8 cellular contexts compared by ENCODE assay signal in the genomic region with DNA sequence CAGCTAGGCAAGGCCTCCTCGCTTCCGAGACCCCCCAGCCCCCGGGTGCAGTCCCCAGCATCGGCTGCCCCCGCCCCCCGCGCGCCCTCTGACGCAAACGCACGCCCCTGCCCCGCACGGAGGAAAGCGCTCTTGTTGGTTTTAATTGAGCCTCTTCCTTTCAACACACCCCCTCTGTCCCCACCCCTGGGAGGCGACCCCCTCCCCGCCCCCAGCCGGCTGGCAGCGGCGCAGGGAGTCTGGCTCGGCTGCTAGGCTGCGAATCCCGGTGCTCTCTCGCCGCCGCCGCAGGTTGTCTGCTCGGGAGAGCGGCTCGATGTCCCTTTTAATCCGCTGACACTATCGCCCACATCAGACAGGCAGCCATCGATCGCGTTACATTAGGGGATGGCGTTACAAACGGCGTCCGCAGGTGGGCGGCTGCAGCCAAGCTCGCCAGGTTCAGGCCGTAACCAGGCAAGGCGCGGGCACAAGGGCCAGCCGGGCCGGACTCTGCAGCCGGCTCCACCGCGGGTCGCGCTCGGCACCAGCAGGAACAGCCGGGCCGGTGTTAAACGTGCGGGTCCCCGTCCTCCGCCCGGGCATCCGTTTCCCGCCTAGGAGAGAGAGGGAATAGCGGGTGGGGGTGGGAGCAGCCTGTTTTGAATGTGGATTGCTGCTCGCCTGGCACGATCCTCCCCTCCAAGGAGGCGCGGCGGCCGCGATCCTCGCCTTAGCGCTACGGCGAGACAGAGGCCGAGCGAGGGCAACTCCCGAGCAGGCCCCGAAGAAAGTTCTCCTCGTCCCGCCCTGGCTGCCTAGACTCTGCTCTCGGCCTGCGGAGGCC. TPM values are rescaled to one million over a fixed set of nuclear protein-coding genes. Genes with fewer than 3 reads are reported as not detected.
A peak's percentile ranks its signal among the peaks of the same experiment; 100 is the strongest.
DNase-seq lines count a peak whose midpoint lies in the region; ATAC-seq and TF ChIP-seq lines count a peak whose summit lies in the region.

No MANE protein-coding gene starts in this region.

- H3K36me3 ChIP-seq in MG63 (no peaks in the 10 kb centered on the region; the same call in 1 of the 2 replicates), suprapubic skin (no peaks in the 10 kb centered on the region)

- H3K9me3 Mint-ChIP-seq in MCF 10A (ENCODE audit: unreplicated experiment) = no peaks in the 10 kb centered on the region

- no peak overlapping the region for H3K4me3 Mint-ChIP-seq in MCF 10A (ENCODE audit: unreplicated experiment)

- H3K4me3 ChIP-seq in MG63 (peak overlapping the region; percentile 70), suprapubic skin (peak overlapping the region; percentile 60)

- no peak for TF ChIP-seq EP300 in suprapubic skin (IDR thresholded peaks at IDR 0.05)

- H3K36me3 Mint-ChIP-seq in MCF 10A (ENCODE audit: insufficient read depth, unreplicated experiment) = no peaks in the 10 kb centered on the region

- H3K27me3 ChIP-seq in MG63 (no peaks in the 10 kb centered on the region), suprapubic skin (peaks cover 84% of the 10 kb centered on the region)

- no peak for TF ChIP-seq POLR2A in suprapubic skin (IDR thresholded peaks at IDR 0.05)

- BruUV-seq in MCF 10A (replicated peaks; lab: Mats Ljungman, UMichigan) = no TSS peak

- WGBS in suprapubic skin = 2% methylated on average over 27 of the region's 80 CpGs

- peaks cover 6% of the 10 kb centered on the region for H3K4me1 Mint-ChIP-seq in MCF 10A (ENCODE audit: insufficient read depth, unreplicated experiment)

- intact Hi-C loops in MCF 10A (cut with micrococcal nuclease) (loop anchor here (1.0 to 10.0 kb wide), 10 partner anchors 145 to 1651 kb away; no protein-coding TSS in a partner anchor), left colon (cut with DNase I, micrococcal nuclease) (loop anchor here in 1 of 2 donors (10.0 kb wide), 1 partner anchor 335 kb away; no protein-coding TSS in a partner anchor)

- peak; percentile 48 for ATAC-seq in left colon

- H3K9me3 ChIP-seq in MG63 = no peaks in the 10 kb centered on the region
- no peaks in the 10 kb centered on the region for H3K9me3 ChIP-seq in suprapubic skin

- TF ChIP-seq CTCF in MCF 10A (IDR thresholded peaks at IDR 0.05; ENCODE audit: unreplicated experiment) = no peak
- TF ChIP-seq CTCF in suprapubic skin (IDR thresholded peaks at IDR 0.05) = no peak

- DNase-seq in ELR (ENCODE audit: low read depth) (peak; percentile 69), MG63 (peak; percentile 75), MCF 10A (ENCODE audit: unreplicated experiment) (peak; percentile 53), left colon (no peak), suprapubic skin (ENCODE audit: low spot score in 2 of 2) (no peak), NAMALWA (ENCODE audit: low spot score) (no peak), T-helper 1 cell (no peak), GDM1 (lab: John Stamatoyannopoulos, UW) (no peak)

- CTCF ChIA-PET in MCF 10A (lab: Yijun Ruan, JAX) = no interaction called here

- peak overlapping the region; percentile 57 for H3K27ac Mint-ChIP-seq in MCF 10A (ENCODE audit: low read depth, unreplicated experiment)

- peaks cover 48% of the 10 kb centered on the region for H3K4me1 ChIP-seq in suprapubic skin

- no peaks in the 10 kb centered on the region for H3K27me3 Mint-ChIP-seq in MCF 10A (ENCODE audit: insufficient read depth, unreplicated experiment)

- POLR2A ChIA-PET in MCF 10A (lab: Yijun Ruan, JAX) = no interaction called here

- H3K27ac ChIP-seq in suprapubic skin = peak overlapping the region; percentile 67

RNA-seq across cellular contexts. Expression of a gene that starts 1.2 kb away (rescaled TPM):
- 8.1 and 15.1 TPM in 2 replicates for total RNA-seq in MG63 (2014; rRNA removed; shearing (Covaris generic); ENCODE audit: low replicate concordance)
- total RNA-seq in MCF 10A (2022) = 3.2 and 4.6 TPM in 2 replicates
- total RNA-seq in left colon = 1 to 10 TPM; 2.2 to 3.2 TPM
- 1 to 10 TPM in 3 of 4 donors, under 1 TPM in 1; 0.76 to 1.4 (median 1.2) TPM for total RNA-seq in suprapubic skin

RNA-seq across cellular contexts. Expression of a gene that starts 3.2 kb away (rescaled TPM):
- 73.0 and 76.3 TPM in 2 replicates for total RNA-seq in MG63 (2014; rRNA removed; shearing (Covaris generic); ENCODE audit: low replicate concordance)
- total RNA-seq in MCF 10A (2022) (1.4 and 1.7 TPM in 2 replicates), left colon (1 to 10 TPM; 2.7 to 4.9 TPM), suprapubic skin (1 to 10 TPM in 2 of 4 donors, under 1 TPM in 2; 0.49 to 3.1 (median 1.3) TPM)

Comparison
In these comparisons a context has a peak if more than half of its experiments do, and no peak if none do; other contexts are left out.
1. DNase-seq: peak in ELR (single experiment), MG63 (single experiment) and MCF 10A (single experiment); none in left colon (0 of 2), suprapubic skin (0 of 2), NAMALWA (single experiment), T-helper 1 cell (0 of 5) and GDM1 (single experiment).
2. RNA of a gene that starts 3.2 kb away (total RNA-seq): 73.0 to 76.3 TPM in MG63; 2.7 to 4.9 TPM in left colon, 0.49 to 3.1 TPM in suprapubic skin and 1.4 to 1.7 TPM in MCF 10A; every median in the first group is over 10 times any median in the second.